ENCODE assay signal across 15 cellular contexts in the genomic region with DNA sequence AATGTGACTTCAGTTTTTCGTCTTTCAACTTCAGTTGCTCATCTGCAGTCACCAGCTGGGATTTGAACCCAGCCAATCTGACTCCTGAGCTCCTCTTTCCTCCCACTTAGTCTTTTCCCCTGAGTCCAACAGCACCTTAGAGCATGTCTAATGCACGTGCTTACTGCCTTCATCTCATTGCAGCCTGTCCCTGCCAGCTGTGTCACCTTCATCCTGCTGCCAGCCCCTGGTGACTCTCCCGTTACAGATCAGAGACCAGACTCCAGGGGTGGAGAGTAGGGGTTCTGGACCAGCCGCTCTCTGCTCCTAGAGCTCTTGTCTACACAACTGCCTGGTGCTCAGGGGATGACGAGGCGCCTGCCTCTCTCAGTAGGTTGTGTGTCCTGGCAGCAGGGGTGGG.
"Had no signal": no experiment of that assay in that cellular context is flagged by ENCODE, and none has a peak within 500 bp of the region (broad histone marks: within the 10 kb centered on the region; RNA-seq: fewer than 3 reads in every experiment).

No MANE protein-coding gene starts in this region.

- H3K27me3 Mint-ChIP-seq: activated naive CD8-positive, alpha-beta T cell treated with anti-CD3 and anti-CD28 coated beads for 36 hours had no signal

- H3K27me3 ChIP-seq: cardiac muscle cell, colonic mucosa, neutrophil, right lobe of liver, testis had no signal

- H3K9me3 ChIP-seq: colonic mucosa, lower lobe of right lung, neutrophil, right lobe of liver, testis had no signal

- H3K4me3 Mint-ChIP-seq: activated naive CD8-positive, alpha-beta T cell treated with anti-CD3 and anti-CD28 coated beads for 36 hours; mesothelial cell of epicardium had no signal

- H3K27ac ChIP-seq: cardiac muscle cell, colonic mucosa, lower lobe of right lung, right lobe of liver, testis had no signal

- ATAC-seq: lower lobe of right lung, right lobe of liver had no signal

- H3K4me3 ChIP-seq: cardiac muscle cell, colonic mucosa, lower lobe of right lung, right lobe of liver, testis had no signal

- DNase-seq: activated CD4-positive, alpha-beta T cell treated with anti-CD3 and anti-CD28 coated beads, Interleukin-2, amount 50 U/mL, for 4 hours; activated CD4-positive, CD25-positive, alpha-beta regulatory T cell treated with anti-CD3 and anti-CD28 coated beads, Interleukin-2, amount 50 U/mL, for 72 hours; activated gamma-delta T cell; activated naive CD8-positive, alpha-beta T cell treated with anti-CD3 and anti-CD28 coated beads for 36 hours; activated T-cell treated with anti-CD3 and anti-CD28 coated beads, Interleukin-2, amount 50 U/mL, for 48 hours; colonic mucosa; foreskin melanocyte; right lobe of liver; stimulated activated naive CD4-positive, alpha-beta T cell treated with Interleukin-2 at 50 U/mL for 16 hours; T-helper 9 cell; testis had no signal

- H3K36me3 ChIP-seq: colonic mucosa, neutrophil had no signal

- H3K4me1 ChIP-seq: colonic mucosa, lower lobe of right lung, right lobe of liver had no signal

- H3K27ac Mint-ChIP-seq: activated naive CD8-positive, alpha-beta T cell treated with anti-CD3 and anti-CD28 coated beads for 36 hours; mesothelial cell of epicardium had no signal
